In the genomic region with DNA sequence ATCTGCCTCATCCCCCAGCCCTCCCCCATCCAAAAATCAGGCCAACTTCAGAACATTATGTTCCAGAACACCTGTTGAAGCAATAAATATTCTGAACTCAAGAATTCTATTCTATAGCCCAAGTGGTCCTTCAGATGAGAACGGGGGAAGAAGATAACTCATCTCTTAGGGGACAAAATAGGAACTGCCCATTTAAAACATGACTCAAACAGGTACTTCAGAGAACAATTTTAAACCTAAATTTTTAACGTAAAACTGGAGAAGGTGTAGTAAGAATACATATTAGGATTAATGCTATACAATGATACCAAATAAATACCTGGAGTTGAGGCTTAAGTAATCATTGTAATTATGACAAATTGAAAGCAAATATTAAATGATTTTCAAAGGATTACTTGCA, we compare ENCODE assay signal across 31 cellular contexts.
"Had no signal": no experiment of that assay in that cellular context is flagged by ENCODE, and none has a peak within 500 bp of the region (broad histone marks: within the 10 kb centered on the region; RNA-seq: fewer than 3 reads in every experiment).

No MANE protein-coding gene starts in this region.

- H3K27ac ChIP-seq: adrenal gland, body of pancreas, colonic mucosa, epithelial cell of prostate, esophagus squamous epithelium, gastroesophageal sphincter, heart right ventricle, WERI-Rb-1 had no signal

- DNase-seq: activated B cell treated with CpG ODN at 0.5 μM for 24 hours; activated CD4-positive, alpha-beta T cell treated with anti-CD3 and anti-CD28 coated beads for 48 hours; activated CD4-positive, alpha-beta T cell treated with anti-CD3 and anti-CD28 coated beads, Interleukin-2, amount 50 U/mL, for 1 hour; activated CD4-positive, alpha-beta T cell treated with anti-CD3 and anti-CD28 coated beads, Interleukin-2, amount 50 U/mL, for 48 hours; activated CD8-positive, alpha-beta memory T cell treated with anti-CD3 and anti-CD28 coated beads for 24 hours; activated CD8-positive, alpha-beta memory T cell treated with anti-CD3 and anti-CD28 coated beads, Interleukin-2, amount 50 U/mL, for 4 hours; activated CD8-positive, alpha-beta T cell treated with anti-CD3 and anti-CD28 coated beads for 36 hours; activated effector memory CD4-positive, alpha-beta T cell treated with anti-CD3 and anti-CD28 coated beads, Interleukin-2, amount 50 U/mL, for 16 hours; activated naive CD4-positive, alpha-beta T cell treated with anti-CD3 and anti-CD28 coated beads for 36 hours; activated naive CD8-positive, alpha-beta T cell treated with anti-CD3 and anti-CD28 coated beads for 36 hours; activated naive CD8-positive, alpha-beta T cell treated with anti-CD3 and anti-CD28 coated beads, Interleukin-2, amount 50 U/mL, for 24 hours; activated T-cell treated with anti-CD3 and anti-CD28 coated beads, Interleukin-2, amount 50 U/mL, for 4 hours; adrenal gland; amygdala; aorta; body of pancreas; caudate nucleus; cerebellar nuclear complex; colonic mucosa; effector CD8-positive, alpha-beta T cell; esophagus squamous epithelium; foreskin melanocyte; heart right ventricle; T-helper 1 cell; T-helper 17 cell; T1000; WERI-Rb-1 had no signal

- H3K27me3 Mint-ChIP-seq: activated CD8-positive, alpha-beta T cell treated with anti-CD3 and anti-CD28 coated beads for 36 hours; activated naive CD4-positive, alpha-beta T cell treated with anti-CD3 and anti-CD28 coated beads, Interleukin-2, amount 50 U/mL, for 24 hours; T-helper 17 cell had no signal

- H3K27me3 ChIP-seq: adrenal gland, body of pancreas, colonic mucosa, esophagus squamous epithelium, gastroesophageal sphincter, heart right ventricle had no signal

- ATAC-seq: activated CD8-positive, alpha-beta T cell treated with anti-CD3 and anti-CD28 coated beads for 36 hours; activated T-cell treated with anti-CD3 and anti-CD28 coated beads, Interleukin-2, amount 50 U/mL, for 4 hours; body of pancreas; gastroesophageal sphincter; heart right ventricle; T-helper 17 cell had no signal

- H3K4me3 Mint-ChIP-seq: activated B cell treated with CpG ODN at 0.5 μM for 24 hours; activated naive CD4-positive, alpha-beta T cell treated with anti-CD3 and anti-CD28 coated beads for 36 hours; activated naive CD4-positive, alpha-beta T cell treated with anti-CD3 and anti-CD28 coated beads, Interleukin-2, amount 50 U/mL, for 24 hours; activated naive CD8-positive, alpha-beta T cell treated with anti-CD3 and anti-CD28 coated beads for 36 hours; activated T-cell treated with anti-CD3 and anti-CD28 coated beads, Interleukin-2, amount 50 U/mL, for 4 hours; T-helper 17 cell; T-helper 2 cell treated with Interferon-gamma antibody and Interleukin-4, amounts not matched to agents 5 μg/mL and 100 μg/mL, for 36 hours had no signal

- H3K4me1 ChIP-seq: adrenal gland, colonic mucosa, esophagus squamous epithelium, gastroesophageal sphincter, heart right ventricle had no signal

- H3K4me3 ChIP-seq: adrenal gland, body of pancreas, colonic mucosa, esophagus squamous epithelium, gastroesophageal sphincter, heart right ventricle had no signal

- H3K9me3 ChIP-seq: adrenal gland, body of pancreas, colonic mucosa, esophagus squamous epithelium had no signal

- H3K9me3 Mint-ChIP-seq: activated naive CD4-positive, alpha-beta T cell treated with anti-CD3 and anti-CD28 coated beads, Interleukin-2, amount 50 U/mL, for 24 hours had no signal

- H3K27ac Mint-ChIP-seq: activated B cell treated with CpG ODN at 0.5 μM for 24 hours; activated naive CD4-positive, alpha-beta T cell treated with anti-CD3 and anti-CD28 coated beads for 36 hours; activated naive CD4-positive, alpha-beta T cell treated with anti-CD3 and anti-CD28 coated beads, Interleukin-2, amount 50 U/mL, for 24 hours; activated naive CD8-positive, alpha-beta T cell treated with anti-CD3 and anti-CD28 coated beads for 36 hours; activated naive CD8-positive, alpha-beta T cell treated with anti-CD3 and anti-CD28 coated beads, Interleukin-2, amount 50 U/mL, for 24 hours; T-helper 17 cell; T-helper 2 cell treated with Interferon-gamma antibody and Interleukin-4, amounts not matched to agents 5 μg/mL and 100 μg/mL, for 36 hours had no signal

- H3K36me3 ChIP-seq: adrenal gland, colonic mucosa, esophagus squamous epithelium, gastroesophageal sphincter, heart right ventricle, WERI-Rb-1 had no signal
